19 cellular contexts compared by ENCODE assay signal in genomic region chr7:29723599-29723998, GRCh38.
DNase-seq lines count a peak whose midpoint lies in the region; ATAC-seq and TF ChIP-seq lines count a peak whose summit lies in the region.
"Had no signal": no experiment of that assay in that cellular context is flagged by ENCODE, and none has a peak within 500 bp of the region (broad histone marks: within the 10 kb centered on the region; RNA-seq: fewer than 3 reads in every experiment).

No MANE protein-coding gene starts in this region.

- ATAC-seq in GM23338 (peak; percentile 43), HG02623 (IDR thresholded peaks at IDR 0.05; ENCODE audit: unreplicated experiment) (no peak), HG03442 (IDR thresholded peaks at IDR 0.05; ENCODE audit: unreplicated experiment) (no peak)
- ATAC-seq: stimulated activated effector memory CD8-positive, alpha-beta T cell treated with anti-CD3 and anti-CD28 coated beads, Interleukin-12 subunit alpha, Interleukin-12 subunit beta, amount 100 ng/mL, for 72 hours; T-cell had no signal

- no peak for TF ChIP-seq POLR2A in ovary (IDR thresholded peaks at IDR 0.05)

- TF ChIP-seq CTCF in GM23338 (conservative IDR thresholded peaks at IDR 0.05; ENCODE audit: low read depth in 2 of 2), result no peak
- no peak for TF ChIP-seq CTCF in fibroblast of the aortic adventitia (IDR thresholded peaks at IDR 0.05; ENCODE audit: insufficient read depth, low read length)
- no peak for TF ChIP-seq CTCF in ovary (IDR thresholded peaks at IDR 0.05)
- TF ChIP-seq CTCF in endothelial cell (IDR thresholded peaks at IDR 0.05; ENCODE audit: unreplicated experiment), result no peak

- H3K27me3 Mint-ChIP-seq in GM23338 (ENCODE audit: insufficient read depth, low read depth, poor library complexity) (no peaks in the 10 kb centered on the region), endothelial cell (ENCODE audit: unreplicated experiment) (no peaks in the 10 kb centered on the region)

- H3K27me3 ChIP-seq in GM23338 (ENCODE audit: insufficient read depth), result no peaks in the 10 kb centered on the region
- H3K27me3 ChIP-seq in ovary, result no peaks in the 10 kb centered on the region
- H3K27me3 ChIP-seq: cardiac muscle cell, neutrophil had no signal

- H3K9me3 Mint-ChIP-seq in GM23338 (no peaks in the 10 kb centered on the region), endothelial cell (ENCODE audit: unreplicated experiment) (no peaks in the 10 kb centered on the region)
- H3K9me3 Mint-ChIP-seq: activated CD4-positive, alpha-beta T cell treated with anti-CD3 and anti-CD28 coated beads, Interleukin-2, amount 10 ng/mL, durations not matched to agents 7 days and 5 days; activated T-helper 1 cell treated with anti-CD3 and anti-CD28 coated beads, Interleukin-12 subunit alpha, Interleukin-12 subunit beta, Interleukin-2, Interleukin-4 antibody, amounts not matched to agents 30 ng/mL and 10 ng/mL and 1 ng/mL, durations not matched to agents 14 hours and 24 hours and 36 hours; T-cell had no signal

- H3K4me2 ChIP-seq in GM23338, result no peak overlapping the region

- H3K36me3 Mint-ChIP-seq in GM23338 (ENCODE audit: low read depth), result no peaks in the 10 kb centered on the region
- no peaks in the 10 kb centered on the region for H3K36me3 Mint-ChIP-seq in endothelial cell (ENCODE audit: low read depth, unreplicated experiment)
- H3K36me3 Mint-ChIP-seq: CD14-positive monocyte; stimulated activated effector memory CD8-positive, alpha-beta T cell treated with anti-CD3 and anti-CD28 coated beads, Interleukin-12 subunit alpha, Interleukin-12 subunit beta, amount 100 ng/mL, for 72 hours; T-cell had no signal

- H3K27ac Mint-ChIP-seq in GM23338, result peak overlapping the region; percentile 3; the same call in 1 of the 2 replicates
- no peak overlapping the region for H3K27ac Mint-ChIP-seq in endothelial cell (ENCODE audit: unreplicated experiment)
- H3K27ac Mint-ChIP-seq: activated CD4-positive, alpha-beta T cell treated with anti-CD3 and anti-CD28 coated beads, Interleukin-2, amount 10 ng/mL, durations not matched to agents 7 days and 5 days; activated T-helper 1 cell treated with anti-CD3 and anti-CD28 coated beads, Interleukin-12 subunit alpha, Interleukin-12 subunit beta, Interleukin-2, Interleukin-4 antibody, amounts not matched to agents 30 ng/mL and 10 ng/mL and 1 ng/mL, durations not matched to agents 14 hours and 24 hours and 36 hours; CD14-positive monocyte; stimulated activated effector memory CD8-positive, alpha-beta T cell treated with anti-CD3 and anti-CD28 coated beads, Interleukin-12 subunit alpha, Interleukin-12 subunit beta, amount 100 ng/mL, for 72 hours had no signal

- H3K79me2 ChIP-seq in GM23338 (replicated peaks; ENCODE audit: insufficient read depth), result no peaks in the 10 kb centered on the region

- H3K4me3 ChIP-seq in GM23338, result no peak overlapping the region
- no peak overlapping the region for H3K4me3 ChIP-seq in fibroblast of the aortic adventitia (ENCODE audit: low read depth, low read length)
- no peak overlapping the region for H3K4me3 ChIP-seq in ovary
- H3K4me3 ChIP-seq: cardiac muscle cell, esophagus squamous epithelium had no signal

- no peak for TF ChIP-seq EP300 in ovary (IDR thresholded peaks at IDR 0.05)

- H3K4me1 Mint-ChIP-seq in GM23338 (peaks cover 8% of the 10 kb centered on the region), endothelial cell (ENCODE audit: unreplicated experiment) (peaks cover 9% of the 10 kb centered on the region)
- H3K4me1 Mint-ChIP-seq: activated CD4-positive, alpha-beta T cell treated with anti-CD3 and anti-CD28 coated beads, Interleukin-2, amount 10 ng/mL, durations not matched to agents 7 days and 5 days; CD14-positive monocyte; stimulated activated effector memory CD8-positive, alpha-beta T cell treated with anti-CD3 and anti-CD28 coated beads, Interleukin-12 subunit alpha, Interleukin-12 subunit beta, amount 100 ng/mL, for 72 hours; T-cell had no signal

- no peaks in the 10 kb centered on the region for H3K9me2 ChIP-seq in GM23338 (ENCODE audit: insufficient read depth)

- H4K20me1 ChIP-seq in GM23338 (replicated peaks; ENCODE audit: insufficient read depth), result no peaks in the 10 kb centered on the region

- H3K4me3 Mint-ChIP-seq in GM23338, result no peak overlapping the region
- no peak overlapping the region for H3K4me3 Mint-ChIP-seq in endothelial cell (ENCODE audit: unreplicated experiment)
- H3K4me3 Mint-ChIP-seq: activated CD4-positive, alpha-beta T cell treated with anti-CD3 and anti-CD28 coated beads, Interleukin-2, amount 10 ng/mL, durations not matched to agents 7 days and 5 days; activated T-helper 1 cell treated with anti-CD3 and anti-CD28 coated beads, Interleukin-12 subunit alpha, Interleukin-12 subunit beta, Interleukin-2, Interleukin-4 antibody, amounts not matched to agents 30 ng/mL and 10 ng/mL and 1 ng/mL, durations not matched to agents 14 hours and 24 hours and 36 hours; CD14-positive monocyte; stimulated activated effector memory CD8-positive, alpha-beta T cell treated with anti-CD3 and anti-CD28 coated beads, Interleukin-12 subunit alpha, Interleukin-12 subunit beta, amount 100 ng/mL, for 72 hours; T-cell had no signal

- H2AFZ ChIP-seq in GM23338, result no peak overlapping the region

- no peaks in the 10 kb centered on the region for H3K9me3 ChIP-seq in ovary
- H3K9me3 ChIP-seq: esophagus squamous epithelium, neutrophil had no signal

- WGBS in ovary, 3 donors, result 11 to 32% (median 23%) methylated on average over 5 of the region's 5 CpGs

- H3F3A ChIP-seq in GM23338 (replicated peaks; ENCODE audit: low read depth), result no peaks in the 10 kb centered on the region

- no peak overlapping the region for H3K27ac ChIP-seq in GM23338 (ENCODE audit: low read depth)
- H3K27ac ChIP-seq in ovary, result no peak overlapping the region
- H3K27ac ChIP-seq: cardiac muscle cell, esophagus squamous epithelium, neutrophil had no signal

- intact Hi-C loops in ovary (cut with DNase I), result no loop called here

- H3K4me1 ChIP-seq in GM23338 (ENCODE audit: insufficient read depth) (peaks cover 8% of the 10 kb centered on the region), ovary (ENCODE audit: insufficient read depth) (peaks cover 3% of the 10 kb centered on the region)
- H3K4me1 ChIP-seq: esophagus squamous epithelium had no signal

- H3K36me3 ChIP-seq in GM23338 (ENCODE audit: insufficient read depth), result no peaks in the 10 kb centered on the region
- no peaks in the 10 kb centered on the region for H3K36me3 ChIP-seq in ovary
- H3K36me3 ChIP-seq: cardiac muscle cell, esophagus squamous epithelium, neutrophil had no signal

- DNase-seq in GM23338 (ENCODE audit: low spot score), result peak; percentile 7
- peak; percentile 33 for DNase-seq in SW480 (ENCODE audit: low spot score)
- DNase-seq in fibroblast of the aortic adventitia (ENCODE audit: low read depth), result peak; percentile 59
- peak; percentile 16 to 44 (median 31) for DNase-seq in ovary
- DNase-seq in endothelial cell (ENCODE audit: low spot score), result no peak
- no peak for DNase-seq in GM19238 (ENCODE audit: insufficient read length, low spot score)
- DNase-seq: activated CD4-positive, alpha-beta T cell treated with anti-CD3 and anti-CD28 coated beads, Interleukin-2, amount 10 ng/mL, durations not matched to agents 7 days and 5 days; esophagus squamous epithelium; left colon; NCI-H2029 treated with DMSO at 0.1 percent for 48 hours; stimulated activated CD4-positive, alpha-beta T cell treated with anti-CD3 and anti-CD28 coated beads, Interleukin-1b, Interleukin-23, amount 100 ng/mL, for 48 hours; T-cell had no signal

TF ChIP-seq in GM23338, 12 proteins besides CTCF, POLR2A, EP300 and RAD21:
- no peak for TF ChIP-seq STAT1 (IDR thresholded peaks at IDR 0.05; ENCODE audit: unreplicated experiment)
- TF ChIP-seq EZH2phosphoT487 (IDR thresholded peaks at IDR 0.05; ENCODE audit: unreplicated experiment), result no peak
- TF ChIP-seq JUNB (IDR thresholded peaks at IDR 0.05; ENCODE audit: unreplicated experiment), result no peak

Comparison
In these comparisons a context has a peak if more than half of its experiments do, and no peak if none do; other contexts are left out.
1. DNase-seq: peak in GM23338 (single experiment), SW480 (single experiment), fibroblast of the aortic adventitia (single experiment) and ovary (5 of 5); none in endothelial cell (single experiment) and GM19238 (single experiment).